2 cellular contexts compared by ENCODE assay signal in genomic region chr5:151007430-151008123, GRCh38.
TF ChIP-seq lines count a peak whose summit lies in the region.

No MANE protein-coding gene starts in this region.

TF ChIP-seq in liver, 16 proteins besides CTCF, POLR2A, EP300 and RAD21 (continued from another document):
- TF ChIP-seq HNF4A (conservative IDR thresholded peaks at IDR 0.05) (no peak), REST (IDR thresholded peaks at IDR 0.05) (no peak)

TF ChIP-seq in HepG2, 621 proteins besides CTCF, POLR2A, EP300 and RAD21:
- TF ChIP-seq NR3C1 (CRISPR knock-in tag; IDR thresholded peaks at IDR 0.05) (no peak), ZNF276 (CRISPR knock-in tag; IDR thresholded peaks at IDR 0.05; ENCODE audit: low read depth) (no peak), DBP (CRISPR knock-in tag; IDR thresholded peaks at IDR 0.05; ENCODE audit: not compliant biosample characterization) (no peak), DNMT1 (CRISPR knock-in tag; IDR thresholded peaks at IDR 0.05) (no peak), MXD1 (CRISPR knock-in tag; IDR thresholded peaks at IDR 0.05) (no peak), MLXIP (CRISPR knock-in tag; IDR thresholded peaks at IDR 0.05; ENCODE audit: borderline replicate concordance) (no peak), ZNF3 (CRISPR knock-in tag; IDR thresholded peaks at IDR 0.05) (no peak), PPARG (CRISPR knock-in tag; conservative IDR thresholded peaks at IDR 0.05) (no peak), MYPOP (CRISPR knock-in tag; IDR thresholded peaks at IDR 0.05) (no peak), BCL3 (CRISPR knock-in tag; IDR thresholded peaks at IDR 0.05) (no peak), YEATS2 (CRISPR knock-in tag; IDR thresholded peaks at IDR 0.05; ENCODE audit: borderline replicate concordance) (no peak), SSRP1 (CRISPR knock-in tag; IDR thresholded peaks at IDR 0.05) (no peak), ZBTB4 (CRISPR knock-in tag; IDR thresholded peaks at IDR 0.05; ENCODE audit: borderline replicate concordance) (no peak), ZNF331 (CRISPR knock-in tag; IDR thresholded peaks at IDR 0.05) (no peak), ZNF292 (CRISPR knock-in tag; IDR thresholded peaks at IDR 0.05; ENCODE audit: borderline replicate concordance, low read depth) (no peak), TCF7 (IDR thresholded peaks at IDR 0.05; ENCODE audit: low read depth) (no peak), KMT2B (CRISPR knock-in tag; IDR thresholded peaks at IDR 0.05) (no peak)
